ENCODE assay signal across 1 cellular context in genomic region chr10:91589015-91589655, GRCh38.
TF ChIP-seq lines count a peak whose summit lies in the region.

No MANE protein-coding gene starts in this region.

TF ChIP-seq in SK-N-SH, 30 proteins besides CTCF, POLR2A, EP300 and RAD21 (continued from another document):
- TF ChIP-seq, protein P1, sequence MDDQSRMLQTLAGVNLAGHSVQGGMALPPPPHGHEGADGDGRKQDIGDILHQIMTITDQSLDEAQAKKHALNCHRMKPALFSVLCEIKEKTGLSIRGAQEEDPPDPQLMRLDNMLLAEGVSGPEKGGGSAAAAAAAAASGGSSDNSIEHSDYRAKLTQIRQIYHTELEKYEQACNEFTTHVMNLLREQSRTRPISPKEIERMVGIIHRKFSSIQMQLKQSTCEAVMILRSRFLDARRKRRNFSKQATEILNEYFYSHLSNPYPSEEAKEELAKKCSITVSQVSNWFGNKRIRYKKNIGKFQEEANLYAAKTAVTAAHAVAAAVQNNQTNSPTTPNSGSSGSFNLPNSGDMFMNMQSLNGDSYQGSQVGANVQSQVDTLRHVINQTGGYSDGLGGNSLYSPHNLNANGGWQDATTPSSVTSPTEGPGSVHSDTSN (IDR thresholded peaks at IDR 0.05), result peak; percentile 90
- no peak for TF ChIP-seq REST (IDR thresholded peaks at IDR 0.05; ENCODE audit: low read depth, low read length)
- TF ChIP-seq MXI1 (IDR thresholded peaks at IDR 0.05; ENCODE audit: low read depth, low read length), result no peak
- no peak for TF ChIP-seq POLR2AphosphoS5 (IDR thresholded peaks at IDR 0.05; ENCODE audit: low read depth, low read length)
- no peak for TF ChIP-seq MEF2A (IDR thresholded peaks at IDR 0.05; ENCODE audit: borderline replicate concordance, low read depth)
- no peak for TF ChIP-seq SMC3 (IDR thresholded peaks at IDR 0.05; ENCODE audit: low read depth, low read length)
- peak; percentile 59 for TF ChIP-seq TCF12 (IDR thresholded peaks at IDR 0.05)
- TF ChIP-seq, protein P2, sequence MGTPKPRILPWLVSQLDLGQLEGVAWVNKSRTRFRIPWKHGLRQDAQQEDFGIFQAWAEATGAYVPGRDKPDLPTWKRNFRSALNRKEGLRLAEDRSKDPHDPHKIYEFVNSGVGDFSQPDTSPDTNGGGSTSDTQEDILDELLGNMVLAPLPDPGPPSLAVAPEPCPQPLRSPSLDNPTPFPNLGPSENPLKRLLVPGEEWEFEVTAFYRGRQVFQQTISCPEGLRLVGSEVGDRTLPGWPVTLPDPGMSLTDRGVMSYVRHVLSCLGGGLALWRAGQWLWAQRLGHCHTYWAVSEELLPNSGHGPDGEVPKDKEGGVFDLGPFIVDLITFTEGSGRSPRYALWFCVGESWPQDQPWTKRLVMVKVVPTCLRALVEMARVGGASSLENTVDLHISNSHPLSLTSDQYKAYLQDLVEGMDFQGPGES (IDR thresholded peaks at IDR 0.05; ENCODE audit: low read depth, low read length), result no peak
- TF ChIP-seq, protein P3, sequence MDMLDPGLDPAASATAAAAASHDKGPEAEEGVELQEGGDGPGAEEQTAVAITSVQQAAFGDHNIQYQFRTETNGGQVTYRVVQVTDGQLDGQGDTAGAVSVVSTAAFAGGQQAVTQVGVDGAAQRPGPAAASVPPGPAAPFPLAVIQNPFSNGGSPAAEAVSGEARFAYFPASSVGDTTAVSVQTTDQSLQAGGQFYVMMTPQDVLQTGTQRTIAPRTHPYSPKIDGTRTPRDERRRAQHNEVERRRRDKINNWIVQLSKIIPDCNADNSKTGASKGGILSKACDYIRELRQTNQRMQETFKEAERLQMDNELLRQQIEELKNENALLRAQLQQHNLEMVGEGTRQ (IDR thresholded peaks at IDR 0.05; ENCODE audit: borderline replicate concordance, low read depth, low read length), result no peak
- TF ChIP-seq, protein P4, sequence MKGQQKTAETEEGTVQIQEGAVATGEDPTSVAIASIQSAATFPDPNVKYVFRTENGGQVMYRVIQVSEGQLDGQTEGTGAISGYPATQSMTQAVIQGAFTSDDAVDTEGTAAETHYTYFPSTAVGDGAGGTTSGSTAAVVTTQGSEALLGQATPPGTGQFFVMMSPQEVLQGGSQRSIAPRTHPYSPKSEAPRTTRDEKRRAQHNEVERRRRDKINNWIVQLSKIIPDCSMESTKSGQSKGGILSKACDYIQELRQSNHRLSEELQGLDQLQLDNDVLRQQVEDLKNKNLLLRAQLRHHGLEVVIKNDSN (IDR thresholded peaks at IDR 0.05; ENCODE audit: borderline replicate concordance, low read depth), result no peak
- TF ChIP-seq TAF1 (IDR thresholded peaks at IDR 0.05; ENCODE audit: borderline replicate concordance, low read depth, low read length), result no peak
- no peak for TF ChIP-seq CHD2 (IDR thresholded peaks at IDR 0.05; ENCODE audit: low read length, partially characterized antibody)
- TF ChIP-seq RCOR1 (IDR thresholded peaks at IDR 0.05; ENCODE audit: low read length), result no peak
- TF ChIP-seq RFX5 (IDR thresholded peaks at IDR 0.05; ENCODE audit: low read length), result no peak
- no peak for TF ChIP-seq FOSL2 (IDR thresholded peaks at IDR 0.05; ENCODE audit: borderline replicate concordance, low read depth)
- TF ChIP-seq NFIC (IDR thresholded peaks at IDR 0.05; ENCODE audit: borderline replicate concordance), result peak; percentile 65
- peak; percentile 60; the same call in 1 of the 2 replicates for TF ChIP-seq RXRA (IDR thresholded peaks at IDR 0.05; ENCODE audit: borderline replicate concordance, low read depth)
- TF ChIP-seq TEAD4 (IDR thresholded peaks at IDR 0.05; ENCODE audit: borderline replicate concordance, insufficient read depth), result peak; percentile 41; the same call in 1 of the 2 replicates
- TF ChIP-seq, protein P5, sequence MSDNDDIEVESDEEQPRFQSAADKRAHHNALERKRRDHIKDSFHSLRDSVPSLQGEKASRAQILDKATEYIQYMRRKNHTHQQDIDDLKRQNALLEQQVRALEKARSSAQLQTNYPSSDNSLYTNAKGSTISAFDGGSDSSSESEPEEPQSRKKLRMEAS (IDR thresholded peaks at IDR 0.05; ENCODE audit: low read depth), result no peak
- no peak for TF ChIP-seq ELF1 (IDR thresholded peaks at IDR 0.05)
- no peak for TF ChIP-seq SIN3A (IDR thresholded peaks at IDR 0.05; ENCODE audit: borderline replicate concordance, low read depth, low read length)
TF ChIP-seq in SK-N-SH: peak in this region for 5.
